Comparison of ENCODE assay signal across 21 cellular contexts in genomic region chr1:35603941-35604340, GRCh38. TPM values are rescaled to one million over a fixed set of nuclear protein-coding genes. Genes with fewer than 3 reads are reported as not detected.
DNase-seq lines count a peak whose midpoint lies in the region; ATAC-seq, FAIRE-seq and TF ChIP-seq lines count a peak whose summit lies in the region.
"Had no signal": no experiment of that assay in that cellular context is flagged by ENCODE, and none has a peak within 500 bp of the region (broad histone marks: within the 10 kb centered on the region; RNA-seq: fewer than 3 reads in every experiment).

No MANE protein-coding gene starts in this region.

- H3K9me1 ChIP-seq in K562 (ENCODE audit: control insufficient read depth, insufficient read depth, low read length) = no peaks in the 10 kb centered on the region

- peaks cover 29% of the 10 kb centered on the region for H3K79me1 ChIP-seq in mesenchymal stem cell (replicated peaks; ENCODE audit: low read length, poor library complexity, severe bottlenecking)

- H3K14ac ChIP-seq in mesenchymal stem cell (ENCODE audit: low read length in 2 of 2) = no peak overlapping the region

- no peak overlapping the region for H2AK5ac ChIP-seq in mesenchymal stem cell (ENCODE audit: low read length, severe bottlenecking)

- H3K4me2 ChIP-seq in K562 (ENCODE audit: insufficient read depth, low read length) (no peak overlapping the region), mesenchymal stem cell (ENCODE audit: low read length, poor library complexity, severe bottlenecking) (no peak overlapping the region)
- H3K4me2 ChIP-seq: GM23338 had no signal

- TF ChIP-seq CTCF in K562 (IDR thresholded peaks at IDR 0.05 in 2 of 3, conservative IDR thresholded peaks at IDR 0.05 in 1 of 3; ENCODE audit: insufficient read depth in 2 of 3, low read depth in 1 of 3, low read length in 3 of 3) (no peak), osteocyte (IDR thresholded peaks at IDR 0.05) (no peak)

- H3K4me3 Mint-ChIP-seq in activated naive CD8-positive, alpha-beta T cell treated with anti-CD3 and anti-CD28 coated beads, Interleukin-2, amount 10 ng/mL, durations not matched to agents 7 days and 5 days = no peak overlapping the region
- H3K4me3 Mint-ChIP-seq in activated naive CD8-positive, alpha-beta T cell treated with anti-CD3 and anti-CD28 coated beads, Interleukin-2, amount 50 U/mL, for 24 hours = no peak overlapping the region
- no peak overlapping the region for H3K4me3 Mint-ChIP-seq in osteocyte (ENCODE audit: unreplicated experiment)
- H3K4me3 Mint-ChIP-seq: GM23338 had no signal

- no peaks in the 10 kb centered on the region for H3K27me3 Mint-ChIP-seq in activated naive CD8-positive, alpha-beta T cell treated with anti-CD3 and anti-CD28 coated beads, Interleukin-2, amount 10 ng/mL, durations not matched to agents 7 days and 5 days
- H3K27me3 Mint-ChIP-seq in activated naive CD8-positive, alpha-beta T cell treated with anti-CD3 and anti-CD28 coated beads, Interleukin-2, amount 50 U/mL, for 24 hours = no peaks in the 10 kb centered on the region
- no peaks in the 10 kb centered on the region for H3K27me3 Mint-ChIP-seq in osteocyte (ENCODE audit: unreplicated experiment)
- H3K27me3 Mint-ChIP-seq: CD4-positive, alpha-beta T cell had no signal

- no peak overlapping the region for H2AFZ ChIP-seq in K562 (ENCODE audit: low read depth, low read length)
- no peak overlapping the region for H2AFZ ChIP-seq in mesenchymal stem cell (ENCODE audit: low read depth, low read length)
- H2AFZ ChIP-seq: GM23338 had no signal

- no peak overlapping the region for H4K91ac ChIP-seq in mesenchymal stem cell (ENCODE audit: low read length)

- H3K27ac ChIP-seq in K562 (ENCODE audit: extremely low read depth, low read depth, low read length) (no peak overlapping the region), mesenchymal stem cell (ENCODE audit: low read length, poor library complexity, severe bottlenecking) (no peak overlapping the region)

- H3K9me3 ChIP-seq in K562 (replicated peaks; ENCODE audit: control insufficient read depth, insufficient read depth, low read depth, low read length) (no peaks in the 10 kb centered on the region), mesenchymal stem cell (ENCODE audit: control insufficient read depth, low read length) (no peaks in the 10 kb centered on the region)

- no peak overlapping the region for H4K8ac ChIP-seq in mesenchymal stem cell (ENCODE audit: low read length)

- CTCF ChIA-PET in K562 (lab: Yijun Ruan, JAX; ENCODE audit: low intra/inter-chr PET ratio) = no interaction called here

- no TSS peak for BruUV-seq in K562 (replicated peaks; lab: Mats Ljungman, UMichigan)

- H2BK5ac ChIP-seq in mesenchymal stem cell (ENCODE audit: low read depth, low read length, poor library complexity, severe bottlenecking) = no peak overlapping the region

- no peak overlapping the region for H3K9ac ChIP-seq in K562 (ENCODE audit: insufficient read depth in 1 of 2, low read depth in 2 of 2, low read length in 2 of 2)
- H3K9ac ChIP-seq in mesenchymal stem cell (ENCODE audit: low read length) = no peak overlapping the region

- no peak overlapping the region for H3K18ac ChIP-seq in mesenchymal stem cell (ENCODE audit: low read depth in 1 of 2, low read length in 2 of 2)

- H3K4me1 ChIP-seq in K562 (replicated peaks in 1 of 2; ENCODE audit: control insufficient read depth in 2 of 2, insufficient read depth in 2 of 2, low read length in 2 of 2) = no peaks in the 10 kb centered on the region
- peaks cover 6% of the 10 kb centered on the region for H3K4me1 ChIP-seq in mesenchymal stem cell (ENCODE audit: control insufficient read depth, insufficient read depth, low read depth, low read length)

- no peak overlapping the region for H2BK15ac ChIP-seq in mesenchymal stem cell (ENCODE audit: low read depth, poor library complexity, severe bottlenecking)

- POLR2A ChIA-PET in activated naive CD8-positive, alpha-beta T cell treated with anti-CD3 and anti-CD28 coated beads, Interleukin-2, amount 10 ng/mL, durations not matched to agents 7 days and 5 days (lab: Charles Lee) = interaction anchor here (0.6 kb wide), 1 partner anchor 1518 kb away, joined by 5 read pairs; no protein-coding TSS in a partner anchor
- POLR2A ChIA-PET in K562 (lab: Yijun Ruan, JAX) = interaction anchor here (0.6 to 2.5 kb wide), 9 partner anchors 10 to 153 kb away, joined by 3 to 17 read pairs (median 4); no protein-coding TSS in a partner anchor

- H3K36me3 ChIP-seq in K562 (ENCODE audit: control insufficient read depth, insufficient read depth, low read length) = peaks cover 95% of the 10 kb centered on the region
- H3K36me3 ChIP-seq in mesenchymal stem cell (ENCODE audit: control insufficient read depth in 1 of 2, insufficient read depth in 2 of 2, low read depth in 1 of 2, low read length in 2 of 2) = peaks cover 39 to 94% of the 10 kb centered on the region in 2 experiments

- no peak for TF ChIP-seq RAD21 in K562 (CRISPR knock-in tag; conservative IDR thresholded peaks at IDR 0.05 in 1 of 2, IDR thresholded peaks at IDR 0.05 in 1 of 2)

- in situ Hi-C loops in K562 (cut with MboI) = no loop called here

- no peak overlapping the region for H2BK120ac ChIP-seq in mesenchymal stem cell (ENCODE audit: low read depth, low read length)

- TF ChIP-seq EP300 in K562 (IDR thresholded peaks at IDR 0.05; ENCODE audit: low read length) = no peak

- no peaks in the 10 kb centered on the region for H3K9me3 Mint-ChIP-seq in activated naive CD8-positive, alpha-beta T cell treated with anti-CD3 and anti-CD28 coated beads, Interleukin-2, amount 10 ng/mL, durations not matched to agents 7 days and 5 days
- H3K9me3 Mint-ChIP-seq in activated naive CD8-positive, alpha-beta T cell treated with anti-CD3 and anti-CD28 coated beads, Interleukin-2, amount 50 U/mL, for 24 hours = no peaks in the 10 kb centered on the region
- peaks cover 8% of the 10 kb centered on the region for H3K9me3 Mint-ChIP-seq in osteocyte (ENCODE audit: unreplicated experiment)
- H3K9me3 Mint-ChIP-seq: CD4-positive, alpha-beta T cell; GM23338 had no signal

- FAIRE-seq in K562 (lab: Jason Lieb, UNC) = no peak
- FAIRE-seq: A204.1, GM12878, HepG2 had no signal

- no peaks in the 10 kb centered on the region for H3K27me3 ChIP-seq in K562 (ENCODE audit: control insufficient read depth in 2 of 2, insufficient read depth in 2 of 2, low read length in 2 of 2)
- H3K27me3 ChIP-seq in mesenchymal stem cell (ENCODE audit: control insufficient read depth in 1 of 2, insufficient read depth in 1 of 2, low read length in 2 of 2) = no peaks in the 10 kb centered on the region

- TF ChIP-seq POLR2A in K562 (conservative IDR thresholded peaks at IDR 0.05) = no peak

- H4K20me1 ChIP-seq in K562 (replicated peaks; ENCODE audit: control insufficient read depth, insufficient read depth, low read length) = peaks cover 6% of the 10 kb centered on the region; the same call in 1 of the 2 replicates

- intact Hi-C loops in K562 (cut with micrococcal nuclease) = no loop called here

- peaks cover 22% of the 10 kb centered on the region for H3K36me3 Mint-ChIP-seq in activated naive CD8-positive, alpha-beta T cell treated with anti-CD3 and anti-CD28 coated beads, Interleukin-2, amount 10 ng/mL, durations not matched to agents 7 days and 5 days
- H3K36me3 Mint-ChIP-seq in activated naive CD8-positive, alpha-beta T cell treated with anti-CD3 and anti-CD28 coated beads, Interleukin-2, amount 50 U/mL, for 24 hours (ENCODE audit: low read depth) = peaks cover 53% of the 10 kb centered on the region
- peaks cover 57% of the 10 kb centered on the region for H3K36me3 Mint-ChIP-seq in osteocyte (ENCODE audit: unreplicated experiment)

- H2BK12ac ChIP-seq in mesenchymal stem cell (ENCODE audit: low read length in 2 of 2) = no peak overlapping the region

- no peak overlapping the region for H3K4ac ChIP-seq in mesenchymal stem cell (ENCODE audit: low read depth in 1 of 2, low read length in 2 of 2)

- no peak for DNase-seq in activated naive CD8-positive, alpha-beta T cell treated with anti-CD3 and anti-CD28 coated beads, Interleukin-2, amount 10 ng/mL, durations not matched to agents 7 days and 5 days
- DNase-seq in activated naive CD8-positive, alpha-beta T cell treated with anti-CD3 and anti-CD28 coated beads, Interleukin-2, amount 50 U/mL, for 24 hours = no peak
- DNase-seq in K562 (ENCODE audit: extremely low read depth in 1 of 4, low spot score in 3 of 4) (no peak), mesenchymal stem cell (peak; percentile 19), osteocyte (ENCODE audit: extremely low spot score, unreplicated experiment) (no peak), NCI-H2081 (lab: John Stamatoyannopoulos, UW) (no peak), mucosa of gallbladder (ENCODE audit: low spot score) (no peak)
- DNase-seq in stimulated activated CD4-positive, alpha-beta T cell treated with anti-CD3 and anti-CD28 coated beads, Interleukin-1b, Interleukin-23, amount 100 ng/mL, for 48 hours = no peak
- DNase-seq: CD4-positive, alpha-beta T cell; DMS153; KG1; NCI-H1417 treated with DMSO at 0.1 percent for 48 hours; NCI-H187 treated with DMSO at 0.1 percent for 48 hours; NCI-H345; NCI-H524 treated with DMSO at 0.1 percent for 48 hours; PC-3 had no signal

- H3K79me2 ChIP-seq in K562 (ENCODE audit: control insufficient read depth, insufficient read depth, low read length) = peaks cover 32% of the 10 kb centered on the region

- WGBS in K562 (ENCODE audit: insufficient coverage, low coverage, missing lambda C conversion rate) = 49% methylated on average over 4 of the region's 4 CpGs
- WGBS in mesenchymal stem cell = 51% methylated on average over 2 of the region's 4 CpGs

- H3K4me1 Mint-ChIP-seq in activated naive CD8-positive, alpha-beta T cell treated with anti-CD3 and anti-CD28 coated beads, Interleukin-2, amount 10 ng/mL, durations not matched to agents 7 days and 5 days = peaks cover 8% of the 10 kb centered on the region
- H3K4me1 Mint-ChIP-seq in activated naive CD8-positive, alpha-beta T cell treated with anti-CD3 and anti-CD28 coated beads, Interleukin-2, amount 50 U/mL, for 24 hours = peaks cover 12% of the 10 kb centered on the region
- peaks cover 21% of the 10 kb centered on the region for H3K4me1 Mint-ChIP-seq in osteocyte (ENCODE audit: unreplicated experiment)

- H3K4me3 ChIP-seq in K562 (no peak overlapping the region), mesenchymal stem cell (ENCODE audit: insufficient read depth in 1 of 2, low read depth in 1 of 2, low read length in 2 of 2) (no peak overlapping the region)
- H3K4me3 ChIP-seq: GM12878, GM23338 had no signal

- no peak overlapping the region for H3K23ac ChIP-seq in mesenchymal stem cell (ENCODE audit: low read length in 2 of 2)

- H3K27ac Mint-ChIP-seq in activated naive CD8-positive, alpha-beta T cell treated with anti-CD3 and anti-CD28 coated beads, Interleukin-2, amount 10 ng/mL, durations not matched to agents 7 days and 5 days = peak overlapping the region; percentile 26
- no peak overlapping the region for H3K27ac Mint-ChIP-seq in activated naive CD8-positive, alpha-beta T cell treated with anti-CD3 and anti-CD28 coated beads, Interleukin-2, amount 50 U/mL, for 24 hours
- no peak overlapping the region for H3K27ac Mint-ChIP-seq in osteocyte (ENCODE audit: unreplicated experiment)
- H3K27ac Mint-ChIP-seq: CD4-positive, alpha-beta T cell; GM23338 had no signal

- ATAC-seq in activated naive CD8-positive, alpha-beta T cell treated with anti-CD3 and anti-CD28 coated beads, Interleukin-2, amount 10 ng/mL, durations not matched to agents 7 days and 5 days (ENCODE audit: low read depth) = no peak
- ATAC-seq in activated naive CD8-positive, alpha-beta T cell treated with anti-CD3 and anti-CD28 coated beads, Interleukin-2, amount 50 U/mL, for 24 hours = no peak
- ATAC-seq in K562 = no peak
- ATAC-seq: GM12878, GM23338, HCT116, HepG2, PC-3 had no signal

RNA-seq across cellular contexts. Expression of gene TFAP2E, which starts 30.8 kb away (rescaled TPM):
- total RNA-seq in activated naive CD8-positive, alpha-beta T cell treated with anti-CD3 and anti-CD28 coated beads, Interleukin-2, amount 10 ng/mL, durations not matched to agents 7 days and 5 days = 1 to 10 TPM; 1.2 to 1.8 TPM
- 0.30 and 0.44 TPM in 2 replicates for total RNA-seq in K562 (2011; cell fraction: chromatin; rRNA removed; ENCODE audit: low replicate concordance)
- 0.39 TPM in 1 of 2 replicates, not detected in the other for total RNA-seq in K562 (2011; cell fraction: nucleolus; rRNA removed)
- 0.81 TPM in 1 of 2 replicates, not detected in the other for total RNA-seq in K562 (2011; cell fraction: nucleoplasm; rRNA removed)
- not detected in 2 replicates for total RNA-seq in K562 (2014; rRNA removed)
- not detected in 2 replicates for total RNA-seq in K562 (2014; rRNA removed; fragmentation: Illumina TruSeq; extraction: Trizol)
- 0.11 TPM in 1 of 2 replicates, not detected in the other for total RNA-seq in K562 (2015; rRNA removed; fragmentation: Illumina TruSeq; extraction: Trizol)
- not detected in 2 replicates for total RNA-seq in K562 (2021)
- 0.07 and 0.11 TPM in 2 replicates for polyA plus RNA-seq in K562 (2011; rRNA removed)
- not detected in 2 replicates for polyA plus RNA-seq in K562 (2011; cell fraction: cytosol; rRNA removed)
- polyA plus RNA-seq in K562 (2011; cell fraction: nucleus; rRNA removed) = 0.31 and 0.38 TPM in 2 replicates
- polyA plus RNA-seq in K562 (2012) = 0.20 and 0.58 TPM in 2 replicates
- polyA plus RNA-seq in K562 (2014; fragmentation: Illumina TruSeq; extraction: Trizol) = not detected in 2 replicates
- under 1 TPM; 0.03 to 0.06 TPM for polyA plus RNA-seq in K562 (2014; fragmentation: Nextera tagmentation; extraction: Ambion mirVana)
- polyA plus RNA-seq in K562 (2014; rRNA removed) = 0.04 and 0.07 TPM in 2 replicates
- 0.14 TPM in 1 of 2 replicates, not detected in the other for polyA minus RNA-seq in K562 (2011; rRNA and poly(A)+ RNA removed)
- not detected in 2 replicates for polyA minus RNA-seq in K562 (2011; cell fraction: cytosol; rRNA and poly(A)+ RNA removed)
- not detected in 2 replicates for polyA minus RNA-seq in K562 (2011; cell fraction: nucleus; rRNA and poly(A)+ RNA removed)
- 0.11 TPM for polyA plus RNA-seq in mesenchymal stem cell (2013, experiment 1 of 2)
- polyA plus RNA-seq in mesenchymal stem cell (2013, experiment 2 of 2) = 0.10 TPM
- total RNA-seq in osteocyte = 0.35 and 0.57 TPM in 2 replicates
- total RNA-seq in mucosa of gallbladder = 0.66 TPM

RNA-seq across cellular contexts. Expression of gene PSMB2, which starts 37.4 kb away (rescaled TPM):
- 10 to 100 TPM; 55.1 to 58.0 TPM for total RNA-seq in activated naive CD8-positive, alpha-beta T cell treated with anti-CD3 and anti-CD28 coated beads, Interleukin-2, amount 10 ng/mL, durations not matched to agents 7 days and 5 days
- 31.2 and 38.1 TPM in 2 replicates for total RNA-seq in K562 (2011; cell fraction: chromatin; rRNA removed; ENCODE audit: low replicate concordance)
- total RNA-seq in K562 (2011; cell fraction: nucleolus; rRNA removed) = 24.7 and 27.5 TPM in 2 replicates
- 46.6 and 87.8 TPM in 2 replicates for total RNA-seq in K562 (2011; cell fraction: nucleoplasm; rRNA removed)
- total RNA-seq in K562 (2014; rRNA removed) = 71.7 and 103 TPM in 2 replicates
- total RNA-seq in K562 (2014; rRNA removed; fragmentation: Illumina TruSeq; extraction: Trizol) = 144 and 145 TPM in 2 replicates
- total RNA-seq in K562 (2015; rRNA removed; fragmentation: Illumina TruSeq; extraction: Trizol) = 140 and 155 TPM in 2 replicates
- 231 and 235 TPM in 2 replicates for total RNA-seq in K562 (2021)
- 165 and 171 TPM in 2 replicates for polyA plus RNA-seq in K562 (2011; rRNA removed)
- 180 and 190 TPM in 2 replicates for polyA plus RNA-seq in K562 (2011; cell fraction: cytosol; rRNA removed)
- 68.1 and 83.6 TPM in 2 replicates for polyA plus RNA-seq in K562 (2011; cell fraction: nucleus; rRNA removed)
- 147 and 203 TPM in 2 replicates for polyA plus RNA-seq in K562 (2012)
- polyA plus RNA-seq in K562 (2014; fragmentation: Illumina TruSeq; extraction: Trizol) = 283 and 321 TPM in 2 replicates
- 100 to 1,000 TPM; 499 to 543 TPM for polyA plus RNA-seq in K562 (2014; fragmentation: Nextera tagmentation; extraction: Ambion mirVana)
- 150 and 162 TPM in 2 replicates for polyA plus RNA-seq in K562 (2014; rRNA removed)
- 117 and 126 TPM in 2 replicates for polyA minus RNA-seq in K562 (2011; rRNA and poly(A)+ RNA removed)
- polyA minus RNA-seq in K562 (2011; cell fraction: cytosol; rRNA and poly(A)+ RNA removed) = 108 and 118 TPM in 2 replicates
- 13.2 and 23.4 TPM in 2 replicates for polyA minus RNA-seq in K562 (2011; cell fraction: nucleus; rRNA and poly(A)+ RNA removed)
- polyA plus RNA-seq in mesenchymal stem cell (2013, experiment 1 of 2) = 169 TPM
- 180 TPM for polyA plus RNA-seq in mesenchymal stem cell (2013, experiment 2 of 2)
- 62.8 and 70.7 TPM in 2 replicates for total RNA-seq in osteocyte
- 40.1 TPM for total RNA-seq in mucosa of gallbladder

RNA-seq across cellular contexts. Expression of gene NCDN, which starts 46.3 kb away (rescaled TPM):
- 10 to 100 TPM; 21.5 to 23.2 TPM for total RNA-seq in activated naive CD8-positive, alpha-beta T cell treated with anti-CD3 and anti-CD28 coated beads, Interleukin-2, amount 10 ng/mL, durations not matched to agents 7 days and 5 days
- total RNA-seq in K562 (2011; cell fraction: chromatin; rRNA removed; ENCODE audit: low replicate concordance) = 18.2 and 51.7 TPM in 2 replicates
- 35.4 and 36.2 TPM in 2 replicates for total RNA-seq in K562 (2011; cell fraction: nucleolus; rRNA removed)
- total RNA-seq in K562 (2011; cell fraction: nucleoplasm; rRNA removed) = 27.1 and 28.9 TPM in 2 replicates
- 16.4 and 20.4 TPM in 2 replicates for total RNA-seq in K562 (2014; rRNA removed)
- total RNA-seq in K562 (2014; rRNA removed; fragmentation: Illumina TruSeq; extraction: Trizol) = 4.5 and 5.4 TPM in 2 replicates
- total RNA-seq in K562 (2015; rRNA removed; fragmentation: Illumina TruSeq; extraction: Trizol) = 10.7 and 13.3 TPM in 2 replicates
- 33.5 and 35.1 TPM in 2 replicates for total RNA-seq in K562 (2021)
- 8.1 and 14.6 TPM in 2 replicates for polyA plus RNA-seq in K562 (2011; rRNA removed)
- polyA plus RNA-seq in K562 (2011; cell fraction: cytosol; rRNA removed) = 11.3 and 22.9 TPM in 2 replicates
- polyA plus RNA-seq in K562 (2011; cell fraction: nucleus; rRNA removed) = 32.8 and 67.9 TPM in 2 replicates
- 23.9 and 26.1 TPM in 2 replicates for polyA plus RNA-seq in K562 (2012)
- 16.0 and 26.9 TPM in 2 replicates for polyA plus RNA-seq in K562 (2014; fragmentation: Illumina TruSeq; extraction: Trizol)
- polyA plus RNA-seq in K562 (2014; fragmentation: Nextera tagmentation; extraction: Ambion mirVana) = 1 to 10 TPM; 1.9 to 2.6 TPM
- polyA plus RNA-seq in K562 (2014; rRNA removed) = 20.0 and 24.8 TPM in 2 replicates
- 4.9 and 5.2 TPM in 2 replicates for polyA minus RNA-seq in K562 (2011; rRNA and poly(A)+ RNA removed)
- 13.6 and 15.4 TPM in 2 replicates for polyA minus RNA-seq in K562 (2011; cell fraction: cytosol; rRNA and poly(A)+ RNA removed)
- polyA minus RNA-seq in K562 (2011; cell fraction: nucleus; rRNA and poly(A)+ RNA removed) = 16.6 and 17.4 TPM in 2 replicates
- 19.5 TPM for polyA plus RNA-seq in mesenchymal stem cell (2013, experiment 1 of 2)
- polyA plus RNA-seq in mesenchymal stem cell (2013, experiment 2 of 2) = 20.1 TPM
- 38.3 and 38.7 TPM in 2 replicates for total RNA-seq in osteocyte
- total RNA-seq in mucosa of gallbladder = 43.9 TPM

RNA-seq across cellular contexts. Expression of gene KIAA0319L, which starts 46.7 kb away (rescaled TPM):
- total RNA-seq in activated naive CD8-positive, alpha-beta T cell treated with anti-CD3 and anti-CD28 coated beads, Interleukin-2, amount 10 ng/mL, durations not matched to agents 7 days and 5 days = 10 to 100 TPM; 49.8 to 51.8 TPM
- total RNA-seq in K562 (2011; cell fraction: chromatin; rRNA removed; ENCODE audit: low replicate concordance) = 218 and 257 TPM in 2 replicates
- 151 and 178 TPM in 2 replicates for total RNA-seq in K562 (2011; cell fraction: nucleolus; rRNA removed)
- 203 and 242 TPM in 2 replicates for total RNA-seq in K562 (2011; cell fraction: nucleoplasm; rRNA removed)
- total RNA-seq in K562 (2014; rRNA removed) (22.7 and 26.9 TPM in 2 replicates), K562 (2014; rRNA removed; fragmentation: Illumina TruSeq; extraction: Trizol) (29.3 and 30.2 TPM in 2 replicates), K562 (2015; rRNA removed; fragmentation: Illumina TruSeq; extraction: Trizol) (25.0 and 27.4 TPM in 2 replicates), K562 (2021) (32.7 and 33.2 TPM in 2 replicates), osteocyte (43.6 and 44.9 TPM in 2 replicates), mucosa of gallbladder (82.5 TPM)
- polyA plus RNA-seq in K562 (2011; rRNA removed) (51.7 and 66.5 TPM in 2 replicates), K562 (2014; fragmentation: Illumina TruSeq; extraction: Trizol) (32.2 and 40.1 TPM in 2 replicates), K562 (2014; fragmentation: Nextera tagmentation; extraction: Ambion mirVana) (1 to 10 TPM; 2.4 to 5.9 TPM), K562 (2014; rRNA removed) (23.4 and 28.5 TPM in 2 replicates)
- polyA plus RNA-seq in K562 (2011; cell fraction: cytosol; rRNA removed) = 29.9 and 48.2 TPM in 2 replicates
- polyA plus RNA-seq in K562 (2011; cell fraction: nucleus; rRNA removed) = 76.5 and 77.3 TPM in 2 replicates
- 29.4 and 50.6 TPM in 2 replicates for polyA plus RNA-seq in K562 (2012)
- polyA minus RNA-seq in K562 (2011; rRNA and poly(A)+ RNA removed) = 84.3 and 87.6 TPM in 2 replicates
- polyA minus RNA-seq in K562 (2011; cell fraction: cytosol; rRNA and poly(A)+ RNA removed) = 28.8 and 38.0 TPM in 2 replicates
- 47.7 and 95.0 TPM in 2 replicates for polyA minus RNA-seq in K562 (2011; cell fraction: nucleus; rRNA and poly(A)+ RNA removed)
- 37.8 TPM for polyA plus RNA-seq in mesenchymal stem cell (2013, experiment 1 of 2)
- 37.6 TPM for polyA plus RNA-seq in mesenchymal stem cell (2013, experiment 2 of 2)
